Comparison of ENCODE assay signal across 8 cellular contexts in genomic region chr19:41398042-41398403, GRCh38. TPM values are rescaled to one million over a fixed set of nuclear protein-coding genes. Genes with fewer than 3 reads are reported as not detected.
DNase-seq lines count a peak whose midpoint lies in the region; ATAC-seq and TF ChIP-seq lines count a peak whose summit lies in the region.

No MANE protein-coding gene starts in this region.

- peaks cover 16% of the 10 kb centered on the region for H3K79me2 ChIP-seq in neural cell (replicated peaks; ENCODE audit: insufficient read depth, low read length)

- TF ChIP-seq CTCF in CD14-positive monocyte (IDR thresholded peaks at IDR 0.05) = no peak
- no peak for TF ChIP-seq CTCF in neural cell (IDR thresholded peaks at IDR 0.05; ENCODE audit: poor library complexity, severe bottlenecking)

- ATAC-seq in HG03095 (IDR thresholded peaks at IDR 0.05; ENCODE audit: unreplicated experiment) = no peak

- no peak for TF ChIP-seq EP300 in neural cell (conservative IDR thresholded peaks at IDR 0.05; ENCODE audit: poor library complexity, severe bottlenecking)

- H3F3A ChIP-seq in neural cell (ENCODE audit: insufficient read depth, low read length, poor library complexity, severe bottlenecking) = no peaks in the 10 kb centered on the region

- H3K9me3 ChIP-seq in ectodermal cell (ENCODE audit: control insufficient read depth, low read length) (no peaks in the 10 kb centered on the region), neural cell (ENCODE audit: low read length) (no peaks in the 10 kb centered on the region)

- peak overlapping the region; percentile 97 for H3K4me3 Mint-ChIP-seq in CD14-positive monocyte

- peak overlapping the region; percentile 79 for H3K4me3 ChIP-seq in ectodermal cell (ENCODE audit: insufficient read depth, low read depth, low read length)
- H3K4me3 ChIP-seq in neural cell (ENCODE audit: low read length) = peak overlapping the region; percentile 92

- H3K4me2 ChIP-seq in neural cell (ENCODE audit: low read length) = peak overlapping the region; percentile 99

- WGBS in ectodermal cell, 2 experiments = 1 to 2% methylated on average over 5 of the region's 5 CpGs

- H3K27ac ChIP-seq in ectodermal cell (ENCODE audit: insufficient read depth, low read depth, low read length, poor library complexity, severe bottlenecking) (no peak overlapping the region), neural cell (ENCODE audit: low read length) (peak overlapping the region; percentile 93)

- no peaks in the 10 kb centered on the region for H3K27me3 Mint-ChIP-seq in CD14-positive monocyte (ENCODE audit: low read depth in 3 of 3)

- peak overlapping the region; percentile 86 for H2AFZ ChIP-seq in neural cell (ENCODE audit: low read depth, low read length)

- H3K36me3 Mint-ChIP-seq in CD14-positive monocyte = peaks cover 12 to 30% of the 10 kb centered on the region in 2 donors

- H3K27me3 ChIP-seq in ectodermal cell (ENCODE audit: control insufficient read depth, insufficient read depth, low read length, poor library complexity, severe bottlenecking) = no peaks in the 10 kb centered on the region
- no peaks in the 10 kb centered on the region for H3K27me3 ChIP-seq in neural cell (ENCODE audit: insufficient read depth, low read depth, low read length)

- peaks cover 42% of the 10 kb centered on the region for H3K4me1 Mint-ChIP-seq in CD14-positive monocyte

- no peaks in the 10 kb centered on the region for H3K36me3 ChIP-seq in ectodermal cell (ENCODE audit: control insufficient read depth, insufficient read depth, low read length)
- H3K36me3 ChIP-seq in neural cell (ENCODE audit: insufficient read depth, low read length) = no peaks in the 10 kb centered on the region

- no peaks in the 10 kb centered on the region for H3K9me2 ChIP-seq in neural cell (ENCODE audit: insufficient read depth, low read length)

- H3K4me1 ChIP-seq in ectodermal cell (ENCODE audit: control insufficient read depth, insufficient read depth, low read length) = peaks cover 5% of the 10 kb centered on the region

- TF ChIP-seq RAD21 in neural cell (conservative IDR thresholded peaks at IDR 0.05) = no peak

- no peaks in the 10 kb centered on the region for H4K20me1 ChIP-seq in neural cell (ENCODE audit: insufficient read depth)

- H3K27ac Mint-ChIP-seq in CD14-positive monocyte = peak overlapping the region; percentile 98 to 100 (median 99)

- peaks cover 0 to 5% (median 0%) of the 10 kb centered on the region in 7 donors for H3K9me3 Mint-ChIP-seq in CD14-positive monocyte

- H3K9ac ChIP-seq in neural cell (ENCODE audit: low read length) = peak overlapping the region; percentile 92

- intact Hi-C loops in CD14-positive monocyte (cut with micrococcal nuclease) = loop anchor here in 1 of 2 donors (5.0 kb wide), 2 partner anchors 34 to 36 kb away; partner anchors contain the start of gene B9D2

- DNase-seq in CD14-positive monocyte (ENCODE audit: low spot score) (no peak), MV-4-11 (lab: John Stamatoyannopoulos, UW) (peak; percentile 21), iPS-NIHi11 (ENCODE audit: low spot score) (no peak), COLO668 (lab: John Stamatoyannopoulos, UW; ENCODE audit: unreplicated experiment) (no peak)
- no peak for DNase-seq in activated CD8-positive, alpha-beta memory T cell treated with anti-CD3 and anti-CD28 coated beads, Interleukin-2, amount 50 U/mL, for 4 hours

TF ChIP-seq in neural cell, 6 proteins besides CTCF, POLR2A, EP300 and RAD21:
- no peak for TF ChIP-seq POLR2AphosphoS5 (IDR thresholded peaks at IDR 0.05)
- TF ChIP-seq REST (IDR thresholded peaks at IDR 0.05; ENCODE audit: borderline replicate concordance) = no peak

RNA-seq across cellular contexts. Expression of gene BCKDHA, which starts 0.4 kb away (rescaled TPM):
- polyA plus RNA-seq in CD14-positive monocyte (10 to 100 TPM; 87.6 to 90.1 TPM), neural cell (51.2 and 51.9 TPM in 2 replicates)
- polyA plus RNA-seq in ectodermal cell (2013, experiment 1 of 4) = 34.7 TPM
- polyA plus RNA-seq in ectodermal cell (2013, experiment 2 of 4) = 48.7 TPM
- 42.9 TPM for polyA plus RNA-seq in ectodermal cell (2013, experiment 3 of 4)
- 49.2 TPM for polyA plus RNA-seq in ectodermal cell (2013, experiment 4 of 4)
- polyA minus RNA-seq in neural cell = 43.1 and 44.6 TPM in 2 replicates

RNA-seq across cellular contexts. Expression of gene EXOSC5, which starts 0.9 kb away (rescaled TPM):
- polyA plus RNA-seq in CD14-positive monocyte (10 to 100 TPM; 40.5 to 58.7 TPM), neural cell (42.0 and 45.2 TPM in 2 replicates)
- 26.3 TPM for polyA plus RNA-seq in ectodermal cell (2013, experiment 1 of 4)
- 21.0 TPM for polyA plus RNA-seq in ectodermal cell (2013, experiment 2 of 4)
- polyA plus RNA-seq in ectodermal cell (2013, experiment 3 of 4) = 21.3 TPM
- 22.0 TPM for polyA plus RNA-seq in ectodermal cell (2013, experiment 4 of 4)
- polyA minus RNA-seq in neural cell = 19.4 and 21.4 TPM in 2 replicates

RNA-seq across cellular contexts. Expression of gene TMEM91, which starts 21.7 kb away (rescaled TPM):
- polyA plus RNA-seq in CD14-positive monocyte (10 to 100 TPM; 29.1 to 34.9 TPM), neural cell (22.1 and 24.4 TPM in 2 replicates)
- polyA plus RNA-seq in ectodermal cell (2013, experiment 1 of 4) = 9.2 TPM
- 8.5 TPM for polyA plus RNA-seq in ectodermal cell (2013, experiment 2 of 4)
- polyA plus RNA-seq in ectodermal cell (2013, experiment 3 of 4) = 8.9 TPM
- 9.7 TPM for polyA plus RNA-seq in ectodermal cell (2013, experiment 4 of 4)
- 7.5 and 9.5 TPM in 2 replicates for polyA minus RNA-seq in neural cell

RNA-seq across cellular contexts. Expression of gene B3GNT8, which starts 29.2 kb away (rescaled TPM):
- polyA plus RNA-seq in CD14-positive monocyte = 10 to 100 TPM; 17.4 to 18.9 TPM
- polyA plus RNA-seq in ectodermal cell (2013, experiment 1 of 4) = 1.9 TPM
- polyA plus RNA-seq in ectodermal cell (2013, experiment 2 of 4) = 4.9 TPM
- polyA plus RNA-seq in ectodermal cell (2013, experiment 3 of 4) = 2.5 TPM
- polyA plus RNA-seq in ectodermal cell (2013, experiment 4 of 4) = 2.1 TPM
- not detected in 2 replicates for polyA plus RNA-seq in neural cell
- not detected in 2 replicates for polyA minus RNA-seq in neural cell

RNA-seq across cellular contexts. Expression of gene B9D2, which starts 34.1 kb away (rescaled TPM):
- 10 to 100 TPM; 25.1 to 32.5 TPM for polyA plus RNA-seq in CD14-positive monocyte
- 7.6 TPM for polyA plus RNA-seq in ectodermal cell (2013, experiment 1 of 4)
- 6.5 TPM for polyA plus RNA-seq in ectodermal cell (2013, experiment 2 of 4)
- polyA plus RNA-seq in ectodermal cell (2013, experiment 3 of 4) = 8.8 TPM
- 8.3 TPM for polyA plus RNA-seq in ectodermal cell (2013, experiment 4 of 4)
- polyA plus RNA-seq in neural cell = 13.2 and 15.9 TPM in 2 replicates
- polyA minus RNA-seq in neural cell = 7.1 and 7.8 TPM in 2 replicates
